ENCODE assay signal across 2 cellular contexts in the genomic region with DNA sequence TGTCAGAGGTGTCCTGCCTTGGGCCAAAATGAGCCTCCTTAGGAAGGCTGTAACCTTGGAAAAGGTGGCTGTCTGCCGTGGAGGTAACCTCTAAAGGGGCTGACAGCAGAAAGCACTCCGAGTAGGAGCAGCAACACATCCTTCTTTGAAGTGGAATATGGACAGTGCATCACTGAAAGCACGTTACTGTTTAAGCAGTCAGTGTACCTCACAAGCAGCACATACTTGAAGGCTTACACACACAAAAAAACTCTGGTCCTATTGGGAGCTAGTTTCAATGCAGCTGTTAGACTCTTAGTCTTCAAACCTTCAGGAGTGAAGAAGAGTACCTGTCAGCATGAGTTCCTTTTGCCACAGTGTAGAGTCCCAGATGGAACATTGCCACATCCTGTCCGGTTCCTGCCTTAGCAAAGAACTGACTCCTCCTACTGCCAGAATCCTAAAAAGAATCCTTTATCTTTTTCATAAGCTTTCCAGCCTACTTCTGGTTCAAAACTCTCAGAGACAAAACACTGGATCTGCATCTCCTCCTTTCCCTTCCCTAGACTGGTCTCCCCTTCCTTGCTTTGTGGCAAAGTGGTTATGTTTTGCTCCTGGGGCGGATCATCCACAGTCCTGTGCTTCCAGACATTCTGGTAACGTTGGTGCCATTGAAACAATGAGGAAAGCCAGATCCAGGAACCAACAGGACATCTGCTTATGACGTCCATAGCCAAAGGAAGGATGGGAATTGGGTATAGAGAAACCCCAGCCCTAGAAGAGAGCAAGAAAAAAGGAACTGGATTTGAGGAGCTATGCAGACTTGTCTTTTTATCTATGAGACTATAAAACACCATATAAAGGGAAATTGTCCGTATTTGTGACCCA.
TF ChIP-seq lines count a peak whose summit lies in the region.

No MANE protein-coding gene starts in this region.

TF ChIP-seq in SK-N-SH treated with all-trans-retinoic acid at 6 μM for 48 hours, 23 proteins besides CTCF, POLR2A, EP300 and RAD21 (continued from another document):
- no peak for TF ChIP-seq CSRNP3 (CRISPR knock-in tag; IDR thresholded peaks at IDR 0.05)
- no peak for TF ChIP-seq ARNTL (CRISPR knock-in tag; IDR thresholded peaks at IDR 0.05; ENCODE audit: borderline replicate concordance, low read depth)

TF ChIP-seq in SK-N-SH, 30 proteins besides CTCF, POLR2A, EP300 and RAD21 (continued from another document):
- TF ChIP-seq REST (IDR thresholded peaks at IDR 0.05; ENCODE audit: low read depth, low read length) (no peak), NRF1 (IDR thresholded peaks at IDR 0.05; ENCODE audit: low read depth, low read length) (no peak), RFX5 (IDR thresholded peaks at IDR 0.05; ENCODE audit: low read length) (no peak), IRF3 (IDR thresholded peaks at IDR 0.05; ENCODE audit: low read depth, low read length) (no peak), TEAD4 (IDR thresholded peaks at IDR 0.05; ENCODE audit: borderline replicate concordance, insufficient read depth) (no peak), MXI1 (IDR thresholded peaks at IDR 0.05; ENCODE audit: low read depth, low read length) (no peak), FOSL2 (IDR thresholded peaks at IDR 0.05; ENCODE audit: borderline replicate concordance, low read depth) (no peak)
TF ChIP-seq in SK-N-SH: peak in this region for 0.
